Comparison of ENCODE assay signal across 8 cellular contexts in genomic region chr4:27010334-27010940, GRCh38.
A peak's percentile ranks its signal among the peaks of the same experiment; 100 is the strongest.
DNase-seq lines count a peak whose midpoint lies in the region; ATAC-seq and TF ChIP-seq lines count a peak whose summit lies in the region.

No MANE protein-coding gene starts in this region.

- ATAC-seq in GM18907 (IDR thresholded peaks at IDR 0.05; ENCODE audit: unreplicated experiment) (peak; percentile 88), HG03280 (IDR thresholded peaks at IDR 0.05; ENCODE audit: unreplicated experiment) (peak; percentile 72)
- ATAC-seq in stimulated activated naive B cell treated with anti-CD40 and anti-IgM and Interleukin-4, amounts not matched to agents 10 μg/mL and 1 μg/mL and 100 μg/mL, for 72 hours (replicated peaks), result peak; percentile 54 to 59

- no peaks in the 10 kb centered on the region for H3K9me3 Mint-ChIP-seq in endodermal cell
- peaks cover 0 to 4% of the 10 kb centered on the region in 2 donors for H3K9me3 Mint-ChIP-seq in stimulated activated naive B cell treated with anti-CD40 and anti-IgM and Interleukin-4, amounts not matched to agents 10 μg/mL and 1 μg/mL and 100 μg/mL, for 72 hours

- H3K4me3 Mint-ChIP-seq in endodermal cell, result no peak overlapping the region
- H3K4me3 Mint-ChIP-seq in stimulated activated naive B cell treated with anti-CD40 and anti-IgM and Interleukin-4, amounts not matched to agents 10 μg/mL and 1 μg/mL and 100 μg/mL, for 72 hours, result no peak overlapping the region

- peaks cover 18% of the 10 kb centered on the region for H3K4me1 Mint-ChIP-seq in endodermal cell
- H3K4me1 Mint-ChIP-seq in stimulated activated naive B cell treated with anti-CD40 and anti-IgM and Interleukin-4, amounts not matched to agents 10 μg/mL and 1 μg/mL and 100 μg/mL, for 72 hours, result peaks cover 3 to 5% of the 10 kb centered on the region in 2 donors

- no peak overlapping the region for H3K27ac ChIP-seq in endodermal cell (ENCODE audit: low read depth, low read length)

- H3K27ac Mint-ChIP-seq in endodermal cell, result no peak overlapping the region
- no peak overlapping the region for H3K27ac Mint-ChIP-seq in stimulated activated naive B cell treated with anti-CD40 and anti-IgM and Interleukin-4, amounts not matched to agents 10 μg/mL and 1 μg/mL and 100 μg/mL, for 72 hours

- 75 to 87% methylated on average over 3 to 6 of the region's 6 CpGs for WGBS in endodermal cell (ENCODE audit: insufficient coverage in 1 of 2, insufficient read length in 1 of 2), 2 experiments

- no peaks in the 10 kb centered on the region for H3K9me3 ChIP-seq in endodermal cell (ENCODE audit: control insufficient read depth, low read length)

- no peaks in the 10 kb centered on the region for H3K27me3 Mint-ChIP-seq in endodermal cell (ENCODE audit: insufficient read depth)
- H3K27me3 Mint-ChIP-seq in stimulated activated naive B cell treated with anti-CD40 and anti-IgM and Interleukin-4, amounts not matched to agents 10 μg/mL and 1 μg/mL and 100 μg/mL, for 72 hours, result no peaks in the 10 kb centered on the region

- peaks cover 3% of the 10 kb centered on the region for H3K36me3 Mint-ChIP-seq in endodermal cell (ENCODE audit: low read depth)
- H3K36me3 Mint-ChIP-seq in stimulated activated naive B cell treated with anti-CD40 and anti-IgM and Interleukin-4, amounts not matched to agents 10 μg/mL and 1 μg/mL and 100 μg/mL, for 72 hours, result peaks cover 9 to 13% of the 10 kb centered on the region in 2 donors

- TF ChIP-seq CTCF in AG10803 (conservative IDR thresholded peaks at IDR 0.05; ENCODE audit: low read length) (peak; percentile 95), endodermal cell (conservative IDR thresholded peaks at IDR 0.05) (peak; percentile 95)

- H3K4me3 ChIP-seq in AG10803 (ENCODE audit: low read length), result no peak overlapping the region
- no peak overlapping the region for H3K4me3 ChIP-seq in endodermal cell (ENCODE audit: low read length)

- H3K36me3 ChIP-seq in endodermal cell (ENCODE audit: control insufficient read depth, insufficient read depth, low read length), result no peaks in the 10 kb centered on the region

- H3K27me3 ChIP-seq in endodermal cell (ENCODE audit: control insufficient read depth, insufficient read depth, low read length, poor library complexity, severe bottlenecking), result no peaks in the 10 kb centered on the region

- no peak overlapping the region for H3K9ac ChIP-seq in endodermal cell (ENCODE audit: extremely low read depth, low read length, poor library complexity, severe bottlenecking)

- peak; percentile 63 for DNase-seq in AG10803 (ENCODE audit: low read depth)
- peak; percentile 53 for DNase-seq in NCI-H510A treated with DMSO at 0.1 percent for 48 hours (lab: John Stamatoyannopoulos, UW)
- DNase-seq in activated CD4-positive, alpha-beta T cell treated with anti-CD3 and anti-CD28 coated beads, Interleukin-2, amount 50 U/mL, for 1 hour, result peak; percentile 66
- peak; percentile 81 for DNase-seq in endodermal cell
- DNase-seq in myocyte (ENCODE audit: low read depth), result peak; percentile 74
- DNase-seq in stimulated activated naive B cell treated with anti-CD40 and anti-IgM and Interleukin-4, amounts not matched to agents 10 μg/mL and 1 μg/mL and 100 μg/mL, for 72 hours, result peak; percentile 22

- H3K4me1 ChIP-seq in endodermal cell (ENCODE audit: control insufficient read depth, insufficient read depth, low read length), result no peaks in the 10 kb centered on the region

Comparison
In these comparisons a context has a peak if more than half of its experiments do, and no peak if none do; other contexts are left out.
1. DNase-seq: peak in every context shown above with its lines; median percentile 81 in endodermal cell; 74 in myocyte; 66 in activated CD4-positive, alpha-beta T cell treated with anti-CD3 and anti-CD28 coated beads, Interleukin-2, amount 50 U/mL, for 1 hour; 63 in AG10803; 53 in NCI-H510A treated with DMSO at 0.1 percent for 48 hours; 22 in stimulated activated naive B cell treated with anti-CD40 and anti-IgM and Interleukin-4, amounts not matched to agents 10 μg/mL and 1 μg/mL and 100 μg/mL, for 72 hours.